8 cellular contexts compared by ENCODE assay signal in the genomic region with DNA sequence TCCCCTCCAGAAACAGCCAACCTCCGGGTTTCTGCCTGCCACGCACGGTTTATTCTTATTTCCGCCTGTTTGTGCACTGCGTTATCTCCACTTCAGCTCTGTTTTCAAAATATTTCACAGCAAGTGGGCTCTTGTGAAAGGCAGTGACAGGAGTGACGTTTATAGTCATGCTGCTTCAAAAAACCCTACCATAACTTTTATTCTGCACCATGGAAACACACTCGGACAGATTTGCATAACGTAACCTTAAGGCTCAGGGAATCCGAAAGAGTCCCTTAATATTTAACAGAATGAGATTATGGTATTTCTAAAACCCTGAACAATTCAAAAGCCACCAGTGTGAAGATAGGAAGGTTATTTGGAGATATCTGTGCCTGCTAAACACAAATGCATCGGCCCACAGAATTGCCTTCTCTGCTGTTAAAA. TPM values are rescaled to one million over a fixed set of nuclear protein-coding genes. Genes with fewer than 3 reads are reported as not detected.
A peak's percentile ranks its signal among the peaks of the same experiment; 100 is the strongest.
DNase-seq lines count a peak whose midpoint lies in the region; ATAC-seq and TF ChIP-seq lines count a peak whose summit lies in the region.

No MANE protein-coding gene starts in this region.

- H3K4me2 ChIP-seq in mesendoderm (ENCODE audit: low read length): peak overlapping the region; percentile 28

- H3K36me3 Mint-ChIP-seq in activated naive CD4-positive, alpha-beta T cell treated with anti-CD3 and anti-CD28 coated beads, Interleukin-2, amount 50 U/mL, for 24 hours: peaks cover 6% of the 10 kb centered on the region

- H4K5ac ChIP-seq in mesendoderm (ENCODE audit: low read length): no peak overlapping the region

- H3K4me1 ChIP-seq in mesendoderm (ENCODE audit: control insufficient read depth, low read depth, low read length): peaks cover 10% of the 10 kb centered on the region

- peak overlapping the region; percentile 57 for H4K8ac ChIP-seq in mesendoderm (ENCODE audit: low read depth, low read length)

- H3K56ac ChIP-seq in mesendoderm (ENCODE audit: low read length): peak overlapping the region; percentile 82

- peaks cover 30% of the 10 kb centered on the region for H3K79me2 ChIP-seq in mesendoderm (ENCODE audit: control insufficient read depth, insufficient read depth, low read length)

- H3K4me3 ChIP-seq in cardiac fibroblast (replicated peaks in 1 of 2; ENCODE audit: low read depth in 2 of 2, low read length in 2 of 2) (peak overlapping the region; percentile 24 to 48), mesendoderm (ENCODE audit: low read length) (no peak overlapping the region)

- peak overlapping the region; percentile 99 for H3K18ac ChIP-seq in mesendoderm (ENCODE audit: low read length)

- peak overlapping the region; percentile 100 for H3K27ac Mint-ChIP-seq in activated naive CD4-positive, alpha-beta T cell treated with anti-CD3 and anti-CD28 coated beads, Interleukin-2, amount 50 U/mL, for 24 hours

- H3K27me3 ChIP-seq in mesendoderm (ENCODE audit: insufficient read depth, low read length, poor library complexity): no peaks in the 10 kb centered on the region

- DNase-seq in activated naive CD4-positive, alpha-beta T cell (lab: John Stamatoyannopoulos, UW): no peak
- DNase-seq in NCI-H526 treated with DMSO at 0.1 percent for 48 hours (lab: John Stamatoyannopoulos, UW) (peak; percentile 47), cardiac fibroblast (ENCODE audit: low read depth in 2 of 2) (peak; percentile 48 to 86), mesendoderm (peak; percentile 8), GM03348 (ENCODE audit: low spot score) (no peak), KG1 (lab: John Stamatoyannopoulos, UW) (no peak)

- H3K23ac ChIP-seq in mesendoderm (ENCODE audit: low read length): no peak overlapping the region

- peak overlapping the region; percentile 37 for H2BK15ac ChIP-seq in mesendoderm (replicated peaks; ENCODE audit: low read depth)

- peak overlapping the region; percentile 54 for H2BK5ac ChIP-seq in mesendoderm (ENCODE audit: low read length)

- H3K36me3 ChIP-seq in mesendoderm (ENCODE audit: control insufficient read depth, insufficient read depth, low read length): no peaks in the 10 kb centered on the region

- H3K79me1 ChIP-seq in mesendoderm (ENCODE audit: low read length): peaks cover 10% of the 10 kb centered on the region

- no peaks in the 10 kb centered on the region for H3K9me3 Mint-ChIP-seq in activated naive CD4-positive, alpha-beta T cell treated with anti-CD3 and anti-CD28 coated beads, Interleukin-2, amount 50 U/mL, for 24 hours

- H3K4me3 Mint-ChIP-seq in activated naive CD4-positive, alpha-beta T cell treated with anti-CD3 and anti-CD28 coated beads, Interleukin-2, amount 50 U/mL, for 24 hours: peak overlapping the region; percentile 100

- peak; percentile 25 for ATAC-seq in HG02642 (IDR thresholded peaks at IDR 0.05; ENCODE audit: poor library complexity, unreplicated experiment)

- peaks cover 80% of the 10 kb centered on the region for H3K4me1 Mint-ChIP-seq in activated naive CD4-positive, alpha-beta T cell treated with anti-CD3 and anti-CD28 coated beads, Interleukin-2, amount 50 U/mL, for 24 hours

- peak overlapping the region; percentile 68 for H3K9ac ChIP-seq in mesendoderm (ENCODE audit: low read length)

- H3K27me3 Mint-ChIP-seq in activated naive CD4-positive, alpha-beta T cell treated with anti-CD3 and anti-CD28 coated beads, Interleukin-2, amount 50 U/mL, for 24 hours: no peaks in the 10 kb centered on the region

- H3K4ac ChIP-seq in mesendoderm (ENCODE audit: low read depth, low read length): peak overlapping the region; percentile 62

- no CpG with 5 or more reads among the region's 10 CpGs for WGBS in mesendoderm (ENCODE audit: extremely low coverage, insufficient coverage, low lambda C conversion rate)

- no peak overlapping the region for H2BK120ac ChIP-seq in mesendoderm (ENCODE audit: low read depth, low read length)

- peak overlapping the region; percentile 97 for H3K27ac ChIP-seq in mesendoderm (ENCODE audit: low read depth, low read length)

- H2AK5ac ChIP-seq in mesendoderm (ENCODE audit: low read length): peak overlapping the region; percentile 52

- no peak for TF ChIP-seq CTCF in cardiac fibroblast (IDR thresholded peaks at IDR 0.05; ENCODE audit: low read depth, low read length)

RNA-seq across cellular contexts. Expression of gene SDE2, which starts 0.8 kb away (rescaled TPM):
- 12.6 TPM for polyA plus RNA-seq in mesendoderm (2013, experiment 1 of 2)
- 13.0 TPM for polyA plus RNA-seq in mesendoderm (2013, experiment 2 of 2)

RNA-seq across cellular contexts. Expression of gene LEFTY2, which starts 58.9 kb away (rescaled TPM):
- polyA plus RNA-seq in mesendoderm (2013, experiment 1 of 2): 11.8 TPM
- 13.3 TPM for polyA plus RNA-seq in mesendoderm (2013, experiment 2 of 2)

Comparison
In these comparisons a context has a peak if more than half of its experiments do, and no peak if none do; other contexts are left out.
1. DNase-seq: peak in NCI-H526 treated with DMSO at 0.1 percent for 48 hours (single experiment), cardiac fibroblast (2 of 2) and mesendoderm (single experiment); none in activated naive CD4-positive, alpha-beta T cell (0 of 4), GM03348 (single experiment) and KG1 (single experiment).